In the genomic region with DNA sequence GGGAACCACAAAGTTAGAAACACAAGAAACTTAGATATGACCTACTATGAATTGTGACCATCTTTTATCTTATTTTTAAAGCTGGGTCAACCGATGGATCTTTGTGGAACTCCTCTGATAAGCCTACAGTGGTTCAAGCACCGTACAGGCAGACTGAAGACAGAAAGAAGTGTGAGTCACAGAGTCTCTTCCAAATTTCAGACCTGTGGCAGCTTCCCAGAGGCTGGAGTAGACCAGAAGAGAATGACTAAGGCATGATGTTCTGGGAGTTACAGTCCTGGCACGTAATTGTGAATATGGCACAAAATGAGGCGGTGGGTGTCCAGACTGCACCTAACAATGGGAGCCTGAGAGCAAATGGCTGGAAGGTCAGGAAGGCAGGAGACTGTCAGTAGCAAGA, we compare ENCODE assay signal across 1 cellular context.
TF ChIP-seq lines count a peak whose summit lies in the region.

No MANE protein-coding gene starts in this region.

TF ChIP-seq in GM23338, 12 proteins besides CTCF, POLR2A, EP300 and RAD21 (continued from another document):
- TF ChIP-seq, protein P1, sequence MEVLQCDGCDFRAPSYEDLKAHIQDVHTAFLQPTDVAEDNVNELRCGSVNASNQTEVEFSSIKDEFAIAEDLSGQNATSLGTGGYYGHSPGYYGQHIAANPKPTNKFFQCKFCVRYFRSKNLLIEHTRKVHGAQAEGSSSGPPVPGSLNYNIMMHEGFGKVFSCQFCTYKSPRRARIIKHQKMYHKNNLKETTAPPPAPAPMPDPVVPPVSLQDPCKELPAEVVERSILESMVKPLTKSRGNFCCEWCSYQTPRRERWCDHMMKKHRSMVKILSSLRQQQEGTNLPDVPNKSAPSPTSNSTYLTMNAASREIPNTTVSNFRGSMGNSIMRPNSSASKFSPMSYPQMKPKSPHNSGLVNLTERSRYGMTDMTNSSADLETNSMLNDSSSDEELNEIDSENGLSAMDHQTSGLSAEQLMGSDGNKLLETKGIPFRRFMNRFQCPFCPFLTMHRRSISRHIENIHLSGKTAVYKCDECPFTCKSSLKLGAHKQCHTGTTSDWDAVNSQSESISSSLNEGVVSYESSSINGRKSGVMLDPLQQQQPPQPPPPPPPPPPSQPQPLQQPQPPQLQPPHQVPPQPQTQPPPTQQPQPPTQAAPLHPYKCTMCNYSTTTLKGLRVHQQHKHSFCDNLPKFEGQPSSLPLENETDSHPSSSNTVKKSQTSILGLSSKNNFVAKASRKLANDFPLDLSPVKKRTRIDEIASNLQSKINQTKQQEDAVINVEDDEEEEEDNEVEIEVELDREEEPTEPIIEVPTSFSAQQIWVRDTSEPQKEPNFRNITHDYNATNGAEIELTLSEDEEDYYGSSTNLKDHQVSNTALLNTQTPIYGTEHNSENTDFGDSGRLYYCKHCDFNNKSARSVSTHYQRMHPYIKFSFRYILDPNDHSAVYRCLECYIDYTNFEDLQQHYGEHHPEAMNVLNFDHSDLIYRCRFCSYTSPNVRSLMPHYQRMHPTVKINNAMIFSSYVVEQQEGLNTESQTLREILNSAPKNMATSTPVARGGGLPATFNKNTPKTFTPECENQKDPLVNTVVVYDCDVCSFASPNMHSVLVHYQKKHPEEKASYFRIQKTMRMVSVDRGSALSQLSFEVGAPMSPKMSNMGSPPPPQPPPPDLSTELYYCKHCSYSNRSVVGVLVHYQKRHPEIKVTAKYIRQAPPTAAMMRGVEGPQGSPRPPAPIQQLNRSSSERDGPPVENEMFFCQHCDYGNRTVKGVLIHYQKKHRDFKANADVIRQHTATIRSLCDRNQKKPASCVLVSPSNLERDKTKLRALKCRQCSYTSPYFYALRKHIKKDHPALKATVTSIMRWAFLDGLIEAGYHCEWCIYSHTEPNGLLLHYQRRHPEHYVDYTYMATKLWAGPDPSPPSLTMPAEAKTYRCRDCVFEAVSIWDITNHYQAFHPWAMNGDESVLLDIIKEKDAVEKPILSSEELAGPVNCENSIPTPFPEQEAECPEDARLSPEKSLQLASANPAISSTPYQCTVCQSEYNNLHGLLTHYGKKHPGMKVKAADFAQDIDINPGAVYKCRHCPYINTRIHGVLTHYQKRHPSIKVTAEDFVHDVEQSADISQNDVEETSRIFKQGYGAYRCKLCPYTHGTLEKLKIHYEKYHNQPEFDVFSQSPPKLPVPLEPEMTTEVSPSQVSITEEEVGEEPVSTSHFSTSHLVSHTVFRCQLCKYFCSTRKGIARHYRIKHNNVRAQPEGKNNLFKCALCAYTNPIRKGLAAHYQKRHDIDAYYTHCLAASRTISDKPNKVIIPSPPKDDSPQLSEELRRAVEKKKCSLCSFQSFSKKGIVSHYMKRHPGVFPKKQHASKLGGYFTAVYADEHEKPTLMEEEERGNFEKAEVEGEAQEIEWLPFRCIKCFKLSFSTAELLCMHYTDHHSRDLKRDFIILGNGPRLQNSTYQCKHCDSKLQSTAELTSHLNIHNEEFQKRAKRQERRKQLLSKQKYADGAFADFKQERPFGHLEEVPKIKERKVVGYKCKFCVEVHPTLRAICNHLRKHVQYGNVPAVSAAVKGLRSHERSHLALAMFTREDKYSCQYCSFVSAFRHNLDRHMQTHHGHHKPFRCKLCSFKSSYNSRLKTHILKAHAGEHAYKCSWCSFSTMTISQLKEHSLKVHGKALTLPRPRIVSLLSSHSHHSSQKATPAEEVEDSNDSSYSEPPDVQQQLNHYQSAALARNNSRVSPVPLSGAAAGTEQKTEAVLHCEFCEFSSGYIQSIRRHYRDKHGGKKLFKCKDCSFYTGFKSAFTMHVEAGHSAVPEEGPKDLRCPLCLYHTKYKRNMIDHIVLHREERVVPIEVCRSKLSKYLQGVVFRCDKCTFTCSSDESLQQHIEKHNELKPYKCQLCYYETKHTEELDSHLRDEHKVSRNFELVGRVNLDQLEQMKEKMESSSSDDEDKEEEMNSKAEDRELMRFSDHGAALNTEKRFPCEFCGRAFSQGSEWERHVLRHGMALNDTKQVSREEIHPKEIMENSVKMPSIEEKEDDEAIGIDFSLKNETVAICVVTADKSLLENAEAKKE (CRISPR knock-in tag; IDR thresholded peaks at IDR 0.05): no peak
TF ChIP-seq in GM23338: peak in this region for 0.
